12 cellular contexts compared by ENCODE assay signal in the genomic region with DNA sequence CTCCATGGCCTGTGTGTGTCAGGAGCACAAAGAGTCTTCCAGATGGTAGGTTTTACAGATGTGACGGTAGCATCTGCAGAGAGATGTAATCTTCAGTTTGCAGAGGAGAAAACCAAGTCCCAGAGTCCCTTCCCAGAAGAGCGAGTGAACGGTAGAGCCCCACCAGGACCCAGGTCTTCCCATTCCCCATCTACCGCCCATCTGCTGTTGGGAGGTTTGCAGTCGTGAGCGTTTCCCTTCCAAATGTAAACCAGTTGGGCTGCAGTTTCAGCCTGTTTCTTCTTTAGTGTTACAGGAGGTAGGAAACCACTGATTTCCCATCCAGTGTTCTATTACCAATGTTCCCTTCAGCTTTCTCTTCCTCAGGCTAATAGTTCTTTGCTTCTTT. TPM values are rescaled to one million over a fixed set of nuclear protein-coding genes. Genes with fewer than 3 reads are reported as not detected.
DNase-seq lines count a peak whose midpoint lies in the region; ATAC-seq and TF ChIP-seq lines count a peak whose summit lies in the region.
"Had no signal": no experiment of that assay in that cellular context is flagged by ENCODE, and none has a peak within 500 bp of the region (broad histone marks: within the 10 kb centered on the region; RNA-seq: fewer than 3 reads in every experiment).

No MANE protein-coding gene starts in this region.

- peaks cover 17% of the 10 kb centered on the region for H3K36me3 Mint-ChIP-seq in dendritic cell treated with granulocyte-macrophage colony-stimulating factor and Interleukin-4, amounts not matched to agents 40 ng/mL and 50 ng/mL, for 4 days (ENCODE audit: low read depth)
- peaks cover 2% of the 10 kb centered on the region for H3K36me3 Mint-ChIP-seq in osteocyte (ENCODE audit: unreplicated experiment)
- H3K36me3 Mint-ChIP-seq in CD4-positive, alpha-beta memory T cell, result peaks cover 24 to 32% of the 10 kb centered on the region in 2 donors

- 0 out of 2 replicates have a peak overlapping the region, but pooled peaks have one; percentile 9 for H3K4me3 ChIP-seq in HFF-Myc (replicated peaks; ENCODE audit: low read depth, low read length)
- H3K4me3 ChIP-seq in CD4-positive, alpha-beta memory T cell (ENCODE audit: low read length in 2 of 2), result no peak overlapping the region
- H3K4me3 ChIP-seq: dorsolateral prefrontal cortex, GM12878, MG63 had no signal

- CTCF ChIA-PET in CD4-positive, alpha-beta memory T cell (lab: Charles Lee; ENCODE audit: partially characterized antibody), result no interaction called here

- H3K4me1 ChIP-seq in CD4-positive, alpha-beta memory T cell (ENCODE audit: insufficient read depth, low read length), result peaks cover 17% of the 10 kb centered on the region

- DNase-seq in HFF-Myc (ENCODE audit: extremely low read depth, low read depth) (no peak), osteocyte (ENCODE audit: extremely low spot score, unreplicated experiment) (no peak), GM10266 (ENCODE audit: extremely low spot score) (no peak), epidermal melanocyte (ENCODE audit: insufficient read length, low spot score) (no peak)
- DNase-seq in CD4-positive, alpha-beta memory T cell, result no peak
- DNase-seq: NCI-H2227 treated with DMSO at 0.1 percent for 48 hours had no signal

- H3K4me3 Mint-ChIP-seq in dendritic cell treated with granulocyte-macrophage colony-stimulating factor and Interleukin-4, amounts not matched to agents 40 ng/mL and 50 ng/mL, for 4 days, result no peak overlapping the region
- H3K4me3 Mint-ChIP-seq in osteocyte (ENCODE audit: unreplicated experiment), result no peak overlapping the region
- no peak overlapping the region for H3K4me3 Mint-ChIP-seq in CD4-positive, alpha-beta memory T cell

- POLR2A ChIA-PET in CD4-positive, alpha-beta memory T cell (lab: Charles Lee; ENCODE audit: partially characterized antibody), result no interaction called here

- H3K4me1 Mint-ChIP-seq in dendritic cell treated with granulocyte-macrophage colony-stimulating factor and Interleukin-4, amounts not matched to agents 40 ng/mL and 50 ng/mL, for 4 days (ENCODE audit: low read depth), result peaks cover 56% of the 10 kb centered on the region
- H3K4me1 Mint-ChIP-seq in osteocyte (ENCODE audit: unreplicated experiment), result peaks cover 63% of the 10 kb centered on the region
- peaks cover 31 to 48% (median 42%) of the 10 kb centered on the region in 4 donors for H3K4me1 Mint-ChIP-seq in CD4-positive, alpha-beta memory T cell

- no peak for ATAC-seq in GM18517 (IDR thresholded peaks at IDR 0.05; ENCODE audit: unreplicated experiment)

- no peaks in the 10 kb centered on the region for H3K27me3 ChIP-seq in CD4-positive, alpha-beta memory T cell (ENCODE audit: insufficient read depth, low read length)
- H3K27me3 ChIP-seq: dorsolateral prefrontal cortex, MG63 had no signal

- no peaks in the 10 kb centered on the region for H3K9me3 Mint-ChIP-seq in dendritic cell treated with granulocyte-macrophage colony-stimulating factor and Interleukin-4, amounts not matched to agents 40 ng/mL and 50 ng/mL, for 4 days
- H3K9me3 Mint-ChIP-seq in osteocyte (ENCODE audit: unreplicated experiment), result no peaks in the 10 kb centered on the region
- H3K9me3 Mint-ChIP-seq in CD4-positive, alpha-beta memory T cell, result peaks cover 0 to 5% (median 0%) of the 10 kb centered on the region in 8 donors

- no peaks in the 10 kb centered on the region for H3K27me3 Mint-ChIP-seq in dendritic cell treated with granulocyte-macrophage colony-stimulating factor and Interleukin-4, amounts not matched to agents 40 ng/mL and 50 ng/mL, for 4 days
- no peaks in the 10 kb centered on the region for H3K27me3 Mint-ChIP-seq in osteocyte (ENCODE audit: unreplicated experiment)
- no peaks in the 10 kb centered on the region for H3K27me3 Mint-ChIP-seq in CD4-positive, alpha-beta memory T cell

- H3K27ac Mint-ChIP-seq in dendritic cell treated with granulocyte-macrophage colony-stimulating factor and Interleukin-4, amounts not matched to agents 40 ng/mL and 50 ng/mL, for 4 days, result peak overlapping the region; percentile 50
- peak overlapping the region; percentile 78 for H3K27ac Mint-ChIP-seq in osteocyte (ENCODE audit: unreplicated experiment)
- H3K27ac Mint-ChIP-seq in CD4-positive, alpha-beta memory T cell, result peak overlapping the region in 2 of 7 donors; percentile 15 to 35

- H3K27ac ChIP-seq in C4-2B, result peak overlapping the region; percentile 53
- no peak overlapping the region for H3K27ac ChIP-seq in CD4-positive, alpha-beta memory T cell (ENCODE audit: low read depth, low read length)

- intact Hi-C loops in dendritic cell treated with granulocyte-macrophage colony-stimulating factor and Interleukin-4, amounts not matched to agents 40 ng/mL and 50 ng/mL, for 4 days (cut with micrococcal nuclease), result no loop called here
- intact Hi-C loops in CD4-positive, alpha-beta memory T cell (cut with micrococcal nuclease), result no loop called here

- no peaks in the 10 kb centered on the region for H3K9me3 ChIP-seq in CD4-positive, alpha-beta memory T cell (ENCODE audit: control insufficient read depth in 1 of 2, low read length in 2 of 2)

- TF ChIP-seq CTCF in C4-2B (conservative IDR thresholded peaks at IDR 0.05), result no peak
- no peak for TF ChIP-seq CTCF in HFF-Myc (IDR thresholded peaks at IDR 0.05; ENCODE audit: low read depth, low read length, missing control alignments)
- no peak for TF ChIP-seq CTCF in osteocyte (IDR thresholded peaks at IDR 0.05)
- TF ChIP-seq CTCF in GM10266 (IDR thresholded peaks at IDR 0.05; ENCODE audit: control insufficient read depth, insufficient read depth, low read depth, missing control alignments), result no peak

- H3K36me3 ChIP-seq in CD4-positive, alpha-beta memory T cell (ENCODE audit: insufficient read depth, low read length), result peaks cover 7% of the 10 kb centered on the region

RNA-seq across cellular contexts. Expression of gene PANX1, which starts 24.0 kb away (rescaled TPM):
- total RNA-seq in osteocyte, result 24.9 and 29.2 TPM in 2 replicates
- 1 to 10 TPM; 7.6 to 8.3 TPM for total RNA-seq in CD4-positive, alpha-beta memory T cell
- polyA plus RNA-seq in CD4-positive, alpha-beta memory T cell, result 1 to 10 TPM; 9.1 to 9.5 TPM
